9 cellular contexts compared by ENCODE assay signal in genomic region chr9:120532475-120532874, GRCh38. TPM values are rescaled to one million over a fixed set of nuclear protein-coding genes. Genes with fewer than 3 reads are reported as not detected.
DNase-seq lines count a peak whose midpoint lies in the region; ATAC-seq, FAIRE-seq and TF ChIP-seq lines count a peak whose summit lies in the region.
"Had no signal": no experiment of that assay in that cellular context is flagged by ENCODE, and none has a peak within 500 bp of the region (broad histone marks: within the 10 kb centered on the region; RNA-seq: fewer than 3 reads in every experiment).

No MANE protein-coding gene starts in this region.

- H3K9me3 ChIP-seq in right cardiac atrium (ENCODE audit: control insufficient read depth, low read length): no peaks in the 10 kb centered on the region
- no peaks in the 10 kb centered on the region for H3K9me3 ChIP-seq in tibial artery

- peak; percentile 70 for DNase-seq in HS-27A (ENCODE audit: low read depth)
- DNase-seq in astrocyte of the hippocampus (ENCODE audit: low read depth, low spot score): peak; percentile 42
- DNase-seq in right cardiac atrium: peak in 1 of 3 donors; percentile 22
- DNase-seq in tibial artery: peak; percentile 38 to 68
- no peak for DNase-seq in activated CD4-positive, CD25-positive, alpha-beta regulatory T cell treated with anti-CD3 and anti-CD28 coated beads, Interleukin-2, amount 50 U/mL, for 72 hours
- DNase-seq in COR-L47 (lab: John Stamatoyannopoulos, UW): no peak
- no peak for DNase-seq in HTR-8/SVneo (ENCODE audit: insufficient read length, low spot score)
- DNase-seq: natural killer cell had no signal

- H3K4me1 ChIP-seq in right cardiac atrium (ENCODE audit: control insufficient read depth, insufficient read depth, low read length) (no peaks in the 10 kb centered on the region), tibial artery (no peaks in the 10 kb centered on the region)

- intact Hi-C loops in right cardiac atrium (cut with DNase I): no loop called here
- intact Hi-C loops in tibial artery (cut with DNase I; ENCODE audit: low total_unique reads): no loop called here

- H3K4me3 ChIP-seq in right cardiac atrium (ENCODE audit: low read length) (no peak overlapping the region), tibial artery (no peak overlapping the region)

- no peak for TF ChIP-seq CTCF in tibial artery (IDR thresholded peaks at IDR 0.05)

- peaks cover 65 to 91% (median 80%) of the 10 kb centered on the region in 3 donors for H3K36me3 ChIP-seq in tibial artery

- FAIRE-seq in HTR-8/SVneo (lab: Jason Lieb, UNC): no peak

- H3K27me3 ChIP-seq in right cardiac atrium (ENCODE audit: control insufficient read depth, insufficient read depth) (no peaks in the 10 kb centered on the region), tibial artery (no peaks in the 10 kb centered on the region)

- WGBS in right cardiac atrium: 89% methylated on average over 6 of the region's 6 CpGs

- H3K27ac ChIP-seq in right cardiac atrium (ENCODE audit: low read length): no peak overlapping the region
- H3K27ac ChIP-seq in tibial artery: no peak overlapping the region

- ATAC-seq in right cardiac atrium: peak; percentile 47 to 70
- no peak for ATAC-seq in GM18907 (IDR thresholded peaks at IDR 0.05; ENCODE audit: unreplicated experiment)
- ATAC-seq: natural killer cell had no signal

RNA-seq across cellular contexts. Expression of gene CDK5RAP2, which starts 47.5 kb away (rescaled TPM):
- 10 to 100 TPM; 45.2 to 63.6 (median 48.3) TPM for total RNA-seq in right cardiac atrium
- polyA plus RNA-seq in right cardiac atrium: 28.0 TPM

Comparison
In these comparisons a context has a peak if more than half of its experiments do, and no peak if none do; other contexts are left out.
1. DNase-seq: peak in HS-27A (single experiment), astrocyte of the hippocampus (single experiment) and tibial artery (2 of 2); none in activated CD4-positive, CD25-positive, alpha-beta regulatory T cell treated with anti-CD3 and anti-CD28 coated beads, Interleukin-2, amount 50 U/mL, for 72 hours (single experiment), COR-L47 (single experiment) and HTR-8/SVneo (single experiment).